Comparison of ENCODE assay signal across 13 cellular contexts in the genomic region with DNA sequence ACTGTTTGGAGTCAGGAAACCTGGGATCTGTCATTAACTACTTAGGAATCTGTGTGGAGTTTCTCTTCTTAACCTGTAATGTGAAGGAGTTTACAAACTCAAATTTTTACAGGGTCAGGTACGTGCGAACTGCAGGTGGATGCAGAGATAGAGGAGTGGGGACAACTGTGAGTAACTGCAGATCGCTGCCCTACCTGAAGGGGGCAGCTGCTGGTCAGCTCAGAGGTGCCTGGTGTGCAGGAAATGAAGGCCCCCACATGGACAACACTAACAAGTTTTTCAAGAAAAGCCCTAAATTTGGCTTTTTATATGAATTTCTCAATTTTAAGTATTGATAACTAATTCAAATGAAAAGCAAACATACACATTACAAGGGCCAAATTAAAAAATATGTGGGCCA.
DNase-seq lines count a peak whose midpoint lies in the region; ATAC-seq and TF ChIP-seq lines count a peak whose summit lies in the region.
"Had no signal": no experiment of that assay in that cellular context is flagged by ENCODE, and none has a peak within 500 bp of the region (broad histone marks: within the 10 kb centered on the region; RNA-seq: fewer than 3 reads in every experiment).

No MANE protein-coding gene starts in this region.

- no peak for ATAC-seq in activated CD8-positive, alpha-beta T cell treated with anti-CD3 and anti-CD28 coated beads for 36 hours
- no peak for ATAC-seq in activated CD8-positive, alpha-beta T cell treated with anti-CD3 and anti-CD28 coated beads, Interleukin-2, amount 10 ng/mL, durations not matched to agents 7 days and 5 days
- peak; percentile 48 for ATAC-seq in HG03342 (IDR thresholded peaks at IDR 0.05; ENCODE audit: unreplicated experiment)
- ATAC-seq in GM19395 (IDR thresholded peaks at IDR 0.05; ENCODE audit: unreplicated experiment), result no peak

- CTCF ChIA-PET in activated CD8-positive, alpha-beta T cell treated with anti-CD3 and anti-CD28 coated beads for 36 hours (lab: Charles Lee), result interaction anchor here (1.3 to 2.4 kb wide), 3 partner anchors 11 to 37 kb away, joined by 3 to 14 read pairs (median 8); no protein-coding TSS in a partner anchor
- CTCF ChIA-PET in activated CD8-positive, alpha-beta T cell treated with anti-CD3 and anti-CD28 coated beads, Interleukin-2, amount 10 ng/mL, durations not matched to agents 7 days and 5 days (lab: Charles Lee), result interaction anchor here (2.4 kb wide), 1 partner anchor 35 kb away, joined by 10 read pairs; no protein-coding TSS in a partner anchor
- CTCF ChIA-PET in mammary epithelial cell (lab: Charles Lee; ENCODE audit: low non-redundant PET), result no interaction called here

- no peaks in the 10 kb centered on the region for H3K27me3 ChIP-seq in mammary epithelial cell (ENCODE audit: insufficient read depth, low read length)
- H3K27me3 ChIP-seq: BLaER1 treated with 17β-estradiol and CSF1 and Interleukin-3, amounts not matched to agents 10 nM and 100 nM; stomach had no signal

- no peak overlapping the region for H3K27ac ChIP-seq in mammary epithelial cell (ENCODE audit: insufficient read depth, low read depth, low read length)
- H3K27ac ChIP-seq: BLaER1 treated with 17β-estradiol and CSF1 and Interleukin-3, amounts not matched to agents 10 nM and 100 nM; stomach had no signal

- no peak overlapping the region for H3K4me3 Mint-ChIP-seq in activated CD8-positive, alpha-beta T cell treated with anti-CD3 and anti-CD28 coated beads for 36 hours
- no peak overlapping the region for H3K4me3 Mint-ChIP-seq in activated CD8-positive, alpha-beta T cell treated with anti-CD3 and anti-CD28 coated beads, Interleukin-2, amount 10 ng/mL, durations not matched to agents 7 days and 5 days
- no peak overlapping the region for H3K4me3 Mint-ChIP-seq in type B pancreatic cell
- H3K4me3 Mint-ChIP-seq: activated CD4-positive, alpha-beta memory T cell treated with anti-CD3 and anti-CD28 coated beads, Interleukin-2, amount 10 ng/mL, durations not matched to agents 7 days and 5 days had no signal

- intact Hi-C loops in activated CD8-positive, alpha-beta T cell treated with anti-CD3 and anti-CD28 coated beads for 36 hours (cut with micrococcal nuclease), result no loop called here
- intact Hi-C loops in mammary epithelial cell (cut with micrococcal nuclease), result no loop called here

- no peak overlapping the region for H3K4me3 ChIP-seq in mammary epithelial cell (replicated peaks in 1 of 3; ENCODE audit: insufficient read depth in 1 of 3, low read depth in 2 of 3, low read length in 3 of 3)
- H3K4me3 ChIP-seq: BLaER1 treated with 17β-estradiol and CSF1 and Interleukin-3, amounts not matched to agents 10 nM and 100 nM; stomach had no signal

- no peak for DNase-seq in activated CD8-positive, alpha-beta T cell treated with anti-CD3 and anti-CD28 coated beads for 36 hours
- no peak for DNase-seq in activated CD8-positive, alpha-beta T cell treated with anti-CD3 and anti-CD28 coated beads, Interleukin-2, amount 10 ng/mL, durations not matched to agents 7 days and 5 days
- DNase-seq in mammary epithelial cell (no peak), type B pancreatic cell (ENCODE audit: extremely low spot score, unreplicated experiment) (no peak), NK-92 (lab: John Stamatoyannopoulos, UW; ENCODE audit: unreplicated experiment) (no peak), HuH-7.5 (ENCODE audit: low spot score) (no peak)
- DNase-seq: activated CD4-positive, alpha-beta memory T cell treated with anti-CD3 and anti-CD28 coated beads, Interleukin-2, amount 10 ng/mL, durations not matched to agents 7 days and 5 days; NCI-H1105; SHP77; stomach had no signal

- no peaks in the 10 kb centered on the region for H3K27me3 Mint-ChIP-seq in activated CD8-positive, alpha-beta T cell treated with anti-CD3 and anti-CD28 coated beads for 36 hours
- H3K27me3 Mint-ChIP-seq in activated CD8-positive, alpha-beta T cell treated with anti-CD3 and anti-CD28 coated beads, Interleukin-2, amount 10 ng/mL, durations not matched to agents 7 days and 5 days (ENCODE audit: low read depth), result peaks cover 2% of the 10 kb centered on the region
- H3K27me3 Mint-ChIP-seq in type B pancreatic cell, result no peaks in the 10 kb centered on the region

- no peaks in the 10 kb centered on the region for H3K79me2 ChIP-seq in mammary epithelial cell (ENCODE audit: insufficient read depth, low read length)

- H3K9me3 Mint-ChIP-seq in activated CD8-positive, alpha-beta T cell treated with anti-CD3 and anti-CD28 coated beads for 36 hours, result no peaks in the 10 kb centered on the region
- no peaks in the 10 kb centered on the region for H3K9me3 Mint-ChIP-seq in activated CD8-positive, alpha-beta T cell treated with anti-CD3 and anti-CD28 coated beads, Interleukin-2, amount 10 ng/mL, durations not matched to agents 7 days and 5 days (ENCODE audit: insufficient read depth)
- no peaks in the 10 kb centered on the region for H3K9me3 Mint-ChIP-seq in type B pancreatic cell
- H3K9me3 Mint-ChIP-seq: activated CD4-positive, alpha-beta memory T cell treated with anti-CD3 and anti-CD28 coated beads, Interleukin-2, amount 10 ng/mL, durations not matched to agents 7 days and 5 days had no signal

- H3K9ac ChIP-seq in mammary epithelial cell (ENCODE audit: insufficient read depth, low read length), result no peak overlapping the region
- H3K9ac ChIP-seq: BLaER1 treated with 17β-estradiol and CSF1 and Interleukin-3, amounts not matched to agents 10 nM and 100 nM had no signal

- no peaks in the 10 kb centered on the region for H3K4me1 Mint-ChIP-seq in activated CD8-positive, alpha-beta T cell treated with anti-CD3 and anti-CD28 coated beads for 36 hours (ENCODE audit: low read depth)
- H3K4me1 Mint-ChIP-seq in activated CD8-positive, alpha-beta T cell treated with anti-CD3 and anti-CD28 coated beads, Interleukin-2, amount 10 ng/mL, durations not matched to agents 7 days and 5 days (ENCODE audit: low read depth), result no peaks in the 10 kb centered on the region
- H3K4me1 Mint-ChIP-seq in type B pancreatic cell (ENCODE audit: unreplicated experiment), result no peaks in the 10 kb centered on the region
- H3K4me1 Mint-ChIP-seq: activated CD4-positive, alpha-beta memory T cell treated with anti-CD3 and anti-CD28 coated beads, Interleukin-2, amount 10 ng/mL, durations not matched to agents 7 days and 5 days had no signal

- no peaks in the 10 kb centered on the region for H3K9me3 ChIP-seq in mammary epithelial cell (replicated peaks; ENCODE audit: insufficient read depth, low read length)
- H3K9me3 ChIP-seq: BLaER1 treated with 17β-estradiol and CSF1 and Interleukin-3, amounts not matched to agents 10 nM and 100 nM; stomach had no signal

- H3K4me1 ChIP-seq in mammary epithelial cell (ENCODE audit: insufficient read depth, low read length), result no peaks in the 10 kb centered on the region
- H3K4me1 ChIP-seq: BLaER1 treated with 17β-estradiol and CSF1 and Interleukin-3, amounts not matched to agents 10 nM and 100 nM; stomach had no signal

- H3K36me3 ChIP-seq in mammary epithelial cell (ENCODE audit: insufficient read depth, low read length), result no peaks in the 10 kb centered on the region
- H3K36me3 ChIP-seq: BLaER1 treated with 17β-estradiol and CSF1 and Interleukin-3, amounts not matched to agents 10 nM and 100 nM; stomach had no signal

- TF ChIP-seq CTCF in activated CD8-positive, alpha-beta T cell treated with anti-CD3 and anti-CD28 coated beads for 36 hours (IDR thresholded peaks at IDR 0.05), result peak; percentile 48
- TF ChIP-seq CTCF in mammary epithelial cell (conservative IDR thresholded peaks at IDR 0.05 in 1 of 2, IDR thresholded peaks at IDR 0.05 in 1 of 2; ENCODE audit: extremely low read depth in 1 of 2, insufficient read depth in 1 of 2, low read depth in 1 of 2, low read length in 2 of 2) (peak; percentile 32 to 42), type B pancreatic cell (conservative IDR thresholded peaks at IDR 0.05) (peak; percentile 42)

- H3K4me2 ChIP-seq in mammary epithelial cell (ENCODE audit: insufficient read depth, low read depth, low read length), result no peak overlapping the region
- H3K4me2 ChIP-seq: BLaER1 treated with 17β-estradiol and CSF1 and Interleukin-3, amounts not matched to agents 10 nM and 100 nM had no signal

- H3K36me3 Mint-ChIP-seq in activated CD8-positive, alpha-beta T cell treated with anti-CD3 and anti-CD28 coated beads for 36 hours (ENCODE audit: low read depth), result no peaks in the 10 kb centered on the region
- H3K36me3 Mint-ChIP-seq in activated CD8-positive, alpha-beta T cell treated with anti-CD3 and anti-CD28 coated beads, Interleukin-2, amount 10 ng/mL, durations not matched to agents 7 days and 5 days (ENCODE audit: low read depth), result no peaks in the 10 kb centered on the region
- no peaks in the 10 kb centered on the region for H3K36me3 Mint-ChIP-seq in type B pancreatic cell

- H2AFZ ChIP-seq in mammary epithelial cell (ENCODE audit: low read depth, low read length), result no peak overlapping the region

- dilution Hi-C loops in mammary epithelial cell (cut with HindIII; ENCODE audit: low sequenced_read_pairs), result no loop called here

- in situ Hi-C loops in mammary epithelial cell (cut with MboI; ENCODE audit: low sequenced_read_pairs in 2 of 2), result no loop called here

- H4K20me1 ChIP-seq in mammary epithelial cell (ENCODE audit: insufficient read depth, low read length), result no peaks in the 10 kb centered on the region
- H4K20me1 ChIP-seq: BLaER1 treated with 17β-estradiol and CSF1 and Interleukin-3, amounts not matched to agents 10 nM and 100 nM had no signal

- BruUV-seq in mammary epithelial cell (replicated peaks; lab: Mats Ljungman, UMichigan), result no TSS peak

- POLR2A ChIA-PET in activated CD8-positive, alpha-beta T cell treated with anti-CD3 and anti-CD28 coated beads for 36 hours (lab: Charles Lee), result no interaction called here
- POLR2A ChIA-PET in activated CD8-positive, alpha-beta T cell treated with anti-CD3 and anti-CD28 coated beads, Interleukin-2, amount 10 ng/mL, durations not matched to agents 7 days and 5 days (lab: Charles Lee), result no interaction called here

- WGBS in mammary epithelial cell (ENCODE audit: low coverage, missing lambda C conversion rate), result 72% methylated on average over 3 of the region's 3 CpGs

- H3K27ac Mint-ChIP-seq in activated CD8-positive, alpha-beta T cell treated with anti-CD3 and anti-CD28 coated beads for 36 hours, result no peak overlapping the region
- H3K27ac Mint-ChIP-seq in activated CD8-positive, alpha-beta T cell treated with anti-CD3 and anti-CD28 coated beads, Interleukin-2, amount 10 ng/mL, durations not matched to agents 7 days and 5 days, result no peak overlapping the region
- H3K27ac Mint-ChIP-seq in type B pancreatic cell, result no peak overlapping the region
- H3K27ac Mint-ChIP-seq: activated CD4-positive, alpha-beta memory T cell treated with anti-CD3 and anti-CD28 coated beads, Interleukin-2, amount 10 ng/mL, durations not matched to agents 7 days and 5 days had no signal
